Comparison of ENCODE assay signal across 9 cellular contexts in genomic region chr10:71834343-71834674, GRCh38.
"Had no signal": no experiment of that assay in that cellular context is flagged by ENCODE, and none has a peak within 500 bp of the region (broad histone marks: within the 10 kb centered on the region; RNA-seq: fewer than 3 reads in every experiment).

No MANE protein-coding gene starts in this region.

- H3K4me3 ChIP-seq: tibial artery had no signal

- H3K27ac Mint-ChIP-seq: activated CD4-positive, alpha-beta T cell treated with anti-CD3 and anti-CD28 coated beads, Interleukin-2, amount 10 ng/mL, durations not matched to agents 7 days and 5 days; activated naive CD8-positive, alpha-beta T cell treated with anti-CD3 and anti-CD28 coated beads, Interleukin-2, amount 10 ng/mL, durations not matched to agents 7 days and 5 days; activated T-helper 1 cell treated with anti-CD3 and anti-CD28 coated beads, Interleukin-12 subunit alpha, Interleukin-12 subunit beta, Interleukin-2, Interleukin-4 antibody, amounts not matched to agents 30 ng/mL and 10 ng/mL and 1 ng/mL, durations not matched to agents 14 hours and 24 hours and 36 hours had no signal

- DNase-seq: activated CD4-positive, alpha-beta T cell treated with anti-CD3 and anti-CD28 coated beads, Interleukin-2, amount 10 ng/mL, durations not matched to agents 7 days and 5 days; activated CD8-positive, alpha-beta memory T cell treated with anti-CD3 and anti-CD28 coated beads for 24 hours; activated naive CD8-positive, alpha-beta T cell treated with anti-CD3 and anti-CD28 coated beads, Interleukin-2, amount 10 ng/mL, durations not matched to agents 7 days and 5 days; foreskin fibroblast; glutamatergic neuron; hypothalamus had no signal

- H3K27me3 ChIP-seq: tibial artery had no signal

- H3K9me3 ChIP-seq: tibial artery had no signal

- ATAC-seq: sciatic nerve had no signal

- H3K4me3 Mint-ChIP-seq: activated CD4-positive, alpha-beta T cell treated with anti-CD3 and anti-CD28 coated beads, Interleukin-2, amount 10 ng/mL, durations not matched to agents 7 days and 5 days; activated naive CD8-positive, alpha-beta T cell treated with anti-CD3 and anti-CD28 coated beads, Interleukin-2, amount 10 ng/mL, durations not matched to agents 7 days and 5 days; activated T-helper 1 cell treated with anti-CD3 and anti-CD28 coated beads, Interleukin-12 subunit alpha, Interleukin-12 subunit beta, Interleukin-2, Interleukin-4 antibody, amounts not matched to agents 30 ng/mL and 10 ng/mL and 1 ng/mL, durations not matched to agents 14 hours and 24 hours and 36 hours had no signal

- H3K9me3 Mint-ChIP-seq: activated CD4-positive, alpha-beta T cell treated with anti-CD3 and anti-CD28 coated beads, Interleukin-2, amount 10 ng/mL, durations not matched to agents 7 days and 5 days; activated naive CD8-positive, alpha-beta T cell treated with anti-CD3 and anti-CD28 coated beads, Interleukin-2, amount 10 ng/mL, durations not matched to agents 7 days and 5 days; activated T-helper 1 cell treated with anti-CD3 and anti-CD28 coated beads, Interleukin-12 subunit alpha, Interleukin-12 subunit beta, Interleukin-2, Interleukin-4 antibody, amounts not matched to agents 30 ng/mL and 10 ng/mL and 1 ng/mL, durations not matched to agents 14 hours and 24 hours and 36 hours had no signal

- H3K27me3 Mint-ChIP-seq: activated CD4-positive, alpha-beta T cell treated with anti-CD3 and anti-CD28 coated beads, Interleukin-2, amount 10 ng/mL, durations not matched to agents 7 days and 5 days; activated naive CD8-positive, alpha-beta T cell treated with anti-CD3 and anti-CD28 coated beads, Interleukin-2, amount 10 ng/mL, durations not matched to agents 7 days and 5 days had no signal
